In the genomic region with DNA sequence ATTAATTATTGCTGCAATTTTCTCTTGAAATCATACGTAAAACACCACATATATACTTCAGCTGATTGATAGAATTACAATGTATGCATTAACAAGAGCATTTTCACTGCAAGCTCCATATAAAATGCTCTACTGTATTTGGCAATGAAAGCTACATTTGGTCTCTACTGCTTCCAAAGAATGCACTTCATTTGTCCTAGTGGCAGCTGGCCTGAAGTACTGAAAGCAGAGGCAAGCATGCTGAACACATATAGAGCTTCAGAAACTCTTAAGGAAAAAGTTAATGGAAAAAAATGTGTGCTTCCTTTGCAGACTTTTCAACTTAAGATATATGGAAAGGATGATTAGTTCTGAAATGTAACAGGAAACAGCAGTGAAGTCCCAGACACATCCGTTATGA, we compare ENCODE assay signal across 17 cellular contexts.
DNase-seq lines count a peak whose midpoint lies in the region; TF ChIP-seq lines count a peak whose summit lies in the region.
"Had no signal": no experiment of that assay in that cellular context is flagged by ENCODE, and none has a peak within 500 bp of the region (broad histone marks: within the 10 kb centered on the region; RNA-seq: fewer than 3 reads in every experiment).

No MANE protein-coding gene starts in this region.

- TF ChIP-seq EP300 in tibial nerve (IDR thresholded peaks at IDR 0.05), result no peak

- no peak for TF ChIP-seq CTCF in DOHH2 (IDR thresholded peaks at IDR 0.05; ENCODE audit: low read depth, low read length, poor library complexity, severe bottlenecking)
- peak in 2 of 3 experiments; percentile 8 to 19 for TF ChIP-seq CTCF in nephron (IDR thresholded peaks at IDR 0.05; ENCODE audit: unreplicated experiment in 3 of 3)
- TF ChIP-seq CTCF in tibial nerve (IDR thresholded peaks at IDR 0.05), result no peak

- no peaks in the 10 kb centered on the region for H3K27me3 Mint-ChIP-seq in nephron (ENCODE audit: low read depth)
- H3K27me3 Mint-ChIP-seq: CD4-positive, CD25-positive, alpha-beta regulatory T cell had no signal

- H3K36me3 Mint-ChIP-seq in nephron (ENCODE audit: low read depth), result no peaks in the 10 kb centered on the region
- H3K36me3 Mint-ChIP-seq: CD4-positive, CD25-positive, alpha-beta regulatory T cell had no signal

- peaks cover 16% of the 10 kb centered on the region for H3K4me1 Mint-ChIP-seq in nephron
- H3K4me1 Mint-ChIP-seq: CD4-positive, CD25-positive, alpha-beta regulatory T cell had no signal

- H3K27ac Mint-ChIP-seq in nephron, result no peak overlapping the region
- H3K27ac Mint-ChIP-seq: CD4-positive, CD25-positive, alpha-beta regulatory T cell had no signal

- no peaks in the 10 kb centered on the region for H3K79me2 ChIP-seq in DOHH2 (ENCODE audit: control insufficient read depth, low read length)

- H3K9me2 ChIP-seq in DOHH2 (replicated peaks; ENCODE audit: control insufficient read depth, low read length), result no peaks in the 10 kb centered on the region

- TF ChIP-seq POLR2A in tibial nerve (IDR thresholded peaks at IDR 0.05), result no peak

- DNase-seq in astrocyte of the hippocampus (ENCODE audit: low read depth, low spot score), result peak; percentile 28
- DNase-seq in NCI-H2107 treated with DMSO at 0.1 percent for 48 hours (lab: John Stamatoyannopoulos, UW; ENCODE audit: unreplicated experiment), result no peak
- no peak for DNase-seq in HAP-1 (ENCODE audit: low spot score in 2 of 2)
- DNase-seq in tibial nerve (ENCODE audit: low spot score in 2 of 2), result no peak
- DNase-seq in SKM-1 (lab: John Stamatoyannopoulos, UW; ENCODE audit: unreplicated experiment), result no peak
- DNase-seq: CD4-positive, CD25-positive, alpha-beta regulatory T cell; GF-D8; GOT3; MG63; NCI-H1092 treated with DMSO at 0.1 percent for 48 hours; NCI-H2107; NCI-H526 treated with DMSO at 0.1 percent for 48 hours; PC-9 had no signal

- H3F3A ChIP-seq in DOHH2 (ENCODE audit: control insufficient read depth, insufficient read depth), result 0 out of 2 replicates have a peak, but pooled peaks cover 4% of the 10 kb centered on the region

- H3K36me3 ChIP-seq in BLaER1, result no peaks in the 10 kb centered on the region
- peaks cover 34% of the 10 kb centered on the region for H3K36me3 ChIP-seq in DOHH2 (ENCODE audit: control insufficient read depth, low read length)
- H3K36me3 ChIP-seq in HAP-1 (replicated peaks), result no peaks in the 10 kb centered on the region
- H3K36me3 ChIP-seq in tibial nerve, result no peaks in the 10 kb centered on the region
- H3K36me3 ChIP-seq: MG63, SJSA1 had no signal

- H3K27me3 ChIP-seq in BLaER1, result no peaks in the 10 kb centered on the region
- no peaks in the 10 kb centered on the region for H3K27me3 ChIP-seq in DOHH2 (ENCODE audit: control insufficient read depth, low read length)
- H3K27me3 ChIP-seq in HAP-1 (ENCODE audit: low read depth), result no peaks in the 10 kb centered on the region
- H3K27me3 ChIP-seq in tibial nerve, result no peaks in the 10 kb centered on the region
- H3K27me3 ChIP-seq: MG63, SJSA1 had no signal

- H3K9ac ChIP-seq in BLaER1, result no peak overlapping the region

- H4K20me1 ChIP-seq in BLaER1 (no peaks in the 10 kb centered on the region), DOHH2 (ENCODE audit: control insufficient read depth, insufficient read depth, low read depth, low read length) (no peaks in the 10 kb centered on the region)

- H3K4me3 Mint-ChIP-seq in nephron, result no peak overlapping the region
- H3K4me3 Mint-ChIP-seq: CD4-positive, CD25-positive, alpha-beta regulatory T cell had no signal

- 54 to 72% methylated on average over 2 of the region's 2 CpGs for WGBS in tibial nerve, 2 donors

- H3K4me2 ChIP-seq in BLaER1 (peak overlapping the region; percentile 41), DOHH2 (ENCODE audit: low read length) (peak overlapping the region; percentile 29)
- H3K4me2 ChIP-seq: PC-9 had no signal

- H3K4me1 ChIP-seq in BLaER1 (peaks cover 41% of the 10 kb centered on the region), DOHH2 (ENCODE audit: control insufficient read depth, low read length) (peaks cover 33% of the 10 kb centered on the region), HAP-1 (no peaks in the 10 kb centered on the region), tibial nerve (no peaks in the 10 kb centered on the region)
- H3K4me1 ChIP-seq: SJSA1 had no signal

- H3K4me3 ChIP-seq in BLaER1 (no peak overlapping the region), DOHH2 (ENCODE audit: low read length) (peak overlapping the region; percentile 17; the same call in 1 of the 2 replicates), HAP-1 (no peak overlapping the region), tibial nerve (no peak overlapping the region)
- H3K4me3 ChIP-seq: MG63, PC-9, SJSA1 had no signal

- in situ Hi-C loops in HAP-1 (cut with MboI; ENCODE audit: low sequenced_read_pairs), result no loop called here

- no peak overlapping the region for H3K27ac ChIP-seq in BLaER1
- H3K27ac ChIP-seq in DOHH2 (ENCODE audit: low read depth, low read length), result peak overlapping the region; percentile 41
- no peak overlapping the region for H3K27ac ChIP-seq in tibial nerve
- H3K27ac ChIP-seq: PC-9, SJSA1 had no signal

- no peaks in the 10 kb centered on the region for H3K9me3 ChIP-seq in BLaER1
- H3K9me3 ChIP-seq in DOHH2 (ENCODE audit: control insufficient read depth, insufficient read depth, low read length), result peaks cover 16% of the 10 kb centered on the region; the same call in 1 of the 2 replicates
- H3K9me3 ChIP-seq in HAP-1, result no peaks in the 10 kb centered on the region
- H3K9me3 ChIP-seq in tibial nerve, result no peaks in the 10 kb centered on the region
- H3K9me3 ChIP-seq: MG63 had no signal

- H3K9me3 Mint-ChIP-seq in nephron, result no peaks in the 10 kb centered on the region

Comparison
In these comparisons a context has a peak if more than half of its experiments do, and no peak if none do; other contexts are left out.
1. CTCF ChIP-seq: peak in nephron (2 of 3); none in DOHH2 (single experiment) and tibial nerve (0 of 5).